ENCODE assay signal across 8 cellular contexts in the genomic region with DNA sequence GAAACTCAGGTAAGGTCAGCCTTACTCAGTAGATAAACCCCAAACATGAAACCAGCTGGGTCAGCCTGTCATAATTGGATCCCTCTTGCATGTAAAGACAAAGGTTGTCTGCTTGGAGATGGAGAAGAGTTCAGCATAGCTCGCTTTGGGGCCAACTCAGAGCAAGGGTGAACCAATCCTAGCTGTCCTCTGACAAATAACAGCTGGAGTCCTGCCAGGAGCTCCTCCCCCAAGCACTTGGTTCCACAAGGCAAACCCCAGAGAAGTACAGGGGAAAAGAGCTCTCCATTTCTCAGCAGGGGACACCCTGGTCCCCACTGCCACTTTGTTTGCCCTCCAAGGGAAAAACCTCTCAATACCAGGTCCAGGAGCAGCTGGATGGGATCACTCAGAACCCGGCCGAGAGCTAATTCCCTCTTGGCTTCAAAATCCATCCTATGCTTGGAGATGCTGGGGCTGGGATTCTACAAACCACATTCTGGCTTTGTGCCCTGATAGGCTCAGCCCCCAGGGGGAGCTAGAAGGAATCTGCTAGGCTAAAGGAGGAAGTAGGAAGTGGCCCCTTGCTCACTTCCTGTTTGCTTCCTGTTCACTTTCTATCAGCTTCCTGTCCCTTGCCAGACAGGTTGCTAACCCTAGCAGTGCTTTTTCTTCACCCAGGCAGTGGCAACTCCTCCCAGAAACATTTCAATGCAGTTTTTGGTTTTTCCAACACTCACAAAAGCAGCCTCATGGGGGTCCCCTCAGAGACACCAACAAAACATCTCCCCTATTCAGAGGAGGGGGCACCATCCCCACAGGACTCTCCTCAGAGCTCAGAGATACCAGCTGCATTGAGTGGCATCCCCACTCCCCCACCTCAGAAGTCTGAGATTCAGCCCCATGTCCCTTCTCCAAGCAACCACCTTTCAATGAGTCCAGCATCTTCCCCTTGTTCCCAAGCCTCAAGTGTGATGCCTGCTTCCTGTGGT. TPM values are rescaled to one million over a fixed set of nuclear protein-coding genes. Genes with fewer than 3 reads are reported as not detected.
DNase-seq lines count a peak whose midpoint lies in the region; ATAC-seq and TF ChIP-seq lines count a peak whose summit lies in the region.

No MANE protein-coding gene starts in this region.

- no peak overlapping the region for H3K4me3 ChIP-seq in HL-60 (replicated peaks; ENCODE audit: insufficient read depth, low read length)
- H3K4me3 ChIP-seq in SJCRH30: no peak overlapping the region
- H3K4me3 ChIP-seq in choroid plexus epithelial cell (ENCODE audit: low read depth, low read length): no peak overlapping the region
- H3K4me3 ChIP-seq in liver (ENCODE audit: low read depth in 1 of 3, low read length in 3 of 3): no peak overlapping the region
- H3K4me3 ChIP-seq in tibial nerve: no peak overlapping the region

- H3K27ac ChIP-seq in HL-60 (replicated peaks) (no peak overlapping the region), SJCRH30 (no peak overlapping the region), liver (ENCODE audit: low read depth in 1 of 2, low read length in 2 of 2) (peak overlapping the region; percentile 15 to 26), tibial nerve (peak overlapping the region in 3 of 4 donors; percentile 64 to 80 (median 71))

- no peaks in the 10 kb centered on the region for H3K36me3 ChIP-seq in SJCRH30
- H3K36me3 ChIP-seq in liver (ENCODE audit: control insufficient read depth in 4 of 4, insufficient read depth in 3 of 4, low read depth in 1 of 4, low read length in 3 of 4): no peaks in the 10 kb centered on the region
- no peaks in the 10 kb centered on the region for H3K36me3 ChIP-seq in tibial nerve

- 41% methylated on average over 3 of the region's 3 CpGs for WGBS in liver
- 20 to 37% methylated on average over 3 of the region's 3 CpGs for WGBS in tibial nerve, 2 donors

- no peak for ATAC-seq in GM18517 (IDR thresholded peaks at IDR 0.05; ENCODE audit: unreplicated experiment)
- ATAC-seq in HG03432 (IDR thresholded peaks at IDR 0.05; ENCODE audit: unreplicated experiment): no peak

- no peak for TF ChIP-seq POLR2A in tibial nerve (IDR thresholded peaks at IDR 0.05)

- no peaks in the 10 kb centered on the region for H3K27me3 ChIP-seq in HL-60 (ENCODE audit: insufficient read depth, poor library complexity, severe bottlenecking)
- no peaks in the 10 kb centered on the region for H3K27me3 ChIP-seq in SJCRH30
- H3K27me3 ChIP-seq in liver (ENCODE audit: control insufficient read depth in 4 of 4, insufficient read depth in 4 of 4, low read length in 3 of 4): no peaks in the 10 kb centered on the region
- H3K27me3 ChIP-seq in tibial nerve: no peaks in the 10 kb centered on the region

- DNase-seq in CD1c-positive myeloid dendritic cell (ENCODE audit: extremely low spot score): peak; percentile 46
- DNase-seq in HL-60 (ENCODE audit: low read depth in 1 of 2, low spot score in 1 of 2): peak; percentile 50 to 57
- DNase-seq in SJCRH30: peak; percentile 76 to 88
- peak; percentile 50 for DNase-seq in choroid plexus epithelial cell (ENCODE audit: low read depth)
- peak; percentile 28 to 71 for DNase-seq in tibial nerve (ENCODE audit: low spot score in 2 of 2)

- TF ChIP-seq CTCF in HL-60 (IDR thresholded peaks at IDR 0.05; ENCODE audit: insufficient read depth, low read length) (peak; percentile 2), choroid plexus epithelial cell (conservative IDR thresholded peaks at IDR 0.05; ENCODE audit: low read depth, low read length) (peak; percentile 49), liver (IDR thresholded peaks at IDR 0.05; ENCODE audit: low read depth, low read length, missing input control) (no peak), tibial nerve (IDR thresholded peaks at IDR 0.05) (peak in 1 of 5 experiments; percentile 15)

- H3K4me1 ChIP-seq in SJCRH30 (peaks cover 24% of the 10 kb centered on the region), liver (ENCODE audit: control insufficient read depth in 4 of 4, insufficient read depth in 4 of 4, low read length in 3 of 4) (peaks cover 23 to 60% (median 47%) of the 10 kb centered on the region in 4 donors), tibial nerve (peaks cover 0 to 16% (median 12%) of the 10 kb centered on the region in 4 donors)

- TF ChIP-seq EP300 in tibial nerve (IDR thresholded peaks at IDR 0.05): no peak

- H3K9ac ChIP-seq in liver (ENCODE audit: low read depth in 1 of 2, low read length in 2 of 2): no peak overlapping the region

- peak in 1 of 2 donors; percentile 48 for TF ChIP-seq RAD21 in liver (IDR thresholded peaks at IDR 0.05)

- H3K9me3 ChIP-seq in SJCRH30 (replicated peaks) (no peaks in the 10 kb centered on the region), liver (ENCODE audit: control insufficient read depth in 4 of 4, low read length in 3 of 4) (no peaks in the 10 kb centered on the region), tibial nerve (no peaks in the 10 kb centered on the region)

TF ChIP-seq in liver, 16 proteins besides CTCF, POLR2A, EP300 and RAD21:
- no peak for TF ChIP-seq TAF1 (conservative IDR thresholded peaks at IDR 0.05)
- TF ChIP-seq, protein P1, sequence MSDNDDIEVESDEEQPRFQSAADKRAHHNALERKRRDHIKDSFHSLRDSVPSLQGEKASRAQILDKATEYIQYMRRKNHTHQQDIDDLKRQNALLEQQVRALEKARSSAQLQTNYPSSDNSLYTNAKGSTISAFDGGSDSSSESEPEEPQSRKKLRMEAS (IDR thresholded peaks at IDR 0.05): peak; percentile 41
- TF ChIP-seq HNF4G (IDR thresholded peaks at IDR 0.05): no peak
- TF ChIP-seq NR2F2 (IDR thresholded peaks at IDR 0.05): peak; percentile 39
- peak; percentile 78 for TF ChIP-seq SP1 (IDR thresholded peaks at IDR 0.05)
- TF ChIP-seq FOXA2 (IDR thresholded peaks at IDR 0.05): peak; percentile 23
- TF ChIP-seq, protein P2, sequence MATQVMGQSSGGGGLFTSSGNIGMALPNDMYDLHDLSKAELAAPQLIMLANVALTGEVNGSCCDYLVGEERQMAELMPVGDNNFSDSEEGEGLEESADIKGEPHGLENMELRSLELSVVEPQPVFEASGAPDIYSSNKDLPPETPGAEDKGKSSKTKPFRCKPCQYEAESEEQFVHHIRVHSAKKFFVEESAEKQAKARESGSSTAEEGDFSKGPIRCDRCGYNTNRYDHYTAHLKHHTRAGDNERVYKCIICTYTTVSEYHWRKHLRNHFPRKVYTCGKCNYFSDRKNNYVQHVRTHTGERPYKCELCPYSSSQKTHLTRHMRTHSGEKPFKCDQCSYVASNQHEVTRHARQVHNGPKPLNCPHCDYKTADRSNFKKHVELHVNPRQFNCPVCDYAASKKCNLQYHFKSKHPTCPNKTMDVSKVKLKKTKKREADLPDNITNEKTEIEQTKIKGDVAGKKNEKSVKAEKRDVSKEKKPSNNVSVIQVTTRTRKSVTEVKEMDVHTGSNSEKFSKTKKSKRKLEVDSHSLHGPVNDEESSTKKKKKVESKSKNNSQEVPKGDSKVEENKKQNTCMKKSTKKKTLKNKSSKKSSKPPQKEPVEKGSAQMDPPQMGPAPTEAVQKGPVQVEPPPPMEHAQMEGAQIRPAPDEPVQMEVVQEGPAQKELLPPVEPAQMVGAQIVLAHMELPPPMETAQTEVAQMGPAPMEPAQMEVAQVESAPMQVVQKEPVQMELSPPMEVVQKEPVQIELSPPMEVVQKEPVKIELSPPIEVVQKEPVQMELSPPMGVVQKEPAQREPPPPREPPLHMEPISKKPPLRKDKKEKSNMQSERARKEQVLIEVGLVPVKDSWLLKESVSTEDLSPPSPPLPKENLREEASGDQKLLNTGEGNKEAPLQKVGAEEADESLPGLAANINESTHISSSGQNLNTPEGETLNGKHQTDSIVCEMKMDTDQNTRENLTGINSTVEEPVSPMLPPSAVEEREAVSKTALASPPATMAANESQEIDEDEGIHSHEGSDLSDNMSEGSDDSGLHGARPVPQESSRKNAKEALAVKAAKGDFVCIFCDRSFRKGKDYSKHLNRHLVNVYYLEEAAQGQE (IDR thresholded peaks at IDR 0.05): no peak
- TF ChIP-seq, protein P3, sequence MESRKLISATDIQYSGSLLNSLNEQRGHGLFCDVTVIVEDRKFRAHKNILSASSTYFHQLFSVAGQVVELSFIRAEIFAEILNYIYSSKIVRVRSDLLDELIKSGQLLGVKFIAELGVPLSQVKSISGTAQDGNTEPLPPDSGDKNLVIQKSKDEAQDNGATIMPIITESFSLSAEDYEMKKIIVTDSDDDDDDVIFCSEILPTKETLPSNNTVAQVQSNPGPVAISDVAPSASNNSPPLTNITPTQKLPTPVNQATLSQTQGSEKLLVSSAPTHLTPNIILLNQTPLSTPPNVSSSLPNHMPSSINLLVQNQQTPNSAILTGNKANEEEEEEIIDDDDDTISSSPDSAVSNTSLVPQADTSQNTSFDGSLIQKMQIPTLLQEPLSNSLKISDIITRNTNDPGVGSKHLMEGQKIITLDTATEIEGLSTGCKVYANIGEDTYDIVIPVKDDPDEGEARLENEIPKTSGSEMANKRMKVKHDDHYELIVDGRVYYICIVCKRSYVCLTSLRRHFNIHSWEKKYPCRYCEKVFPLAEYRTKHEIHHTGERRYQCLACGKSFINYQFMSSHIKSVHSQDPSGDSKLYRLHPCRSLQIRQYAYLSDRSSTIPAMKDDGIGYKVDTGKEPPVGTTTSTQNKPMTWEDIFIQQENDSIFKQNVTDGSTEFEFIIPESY (IDR thresholded peaks at IDR 0.05): no peak
- peak; percentile 44 to 71 for TF ChIP-seq GABPA (IDR thresholded peaks at IDR 0.05 in 1 of 2, conservative IDR thresholded peaks at IDR 0.05 in 1 of 2)
- no peak for TF ChIP-seq FOXA1 (IDR thresholded peaks at IDR 0.05)
- TF ChIP-seq, protein P4, sequence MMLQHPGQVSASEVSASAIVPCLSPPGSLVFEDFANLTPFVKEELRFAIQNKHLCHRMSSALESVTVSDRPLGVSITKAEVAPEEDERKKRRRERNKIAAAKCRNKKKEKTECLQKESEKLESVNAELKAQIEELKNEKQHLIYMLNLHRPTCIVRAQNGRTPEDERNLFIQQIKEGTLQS (IDR thresholded peaks at IDR 0.05): no peak
- TF ChIP-seq RXRA (IDR thresholded peaks at IDR 0.05): peak; percentile 70 to 87
- TF ChIP-seq YY1 (IDR thresholded peaks at IDR 0.05): peak; percentile 37
- TF ChIP-seq EGR1 (IDR thresholded peaks at IDR 0.05; ENCODE audit: low read depth in 2 of 2): peak; percentile 47 to 77
- peak in 1 of 2 donors; percentile 51 for TF ChIP-seq JUND (IDR thresholded peaks at IDR 0.05)
- peak; percentile 44 to 66 for TF ChIP-seq HNF4A (conservative IDR thresholded peaks at IDR 0.05)
TF ChIP-seq in liver: peak in this region for 10.

RNA-seq across cellular contexts. Expression of a gene that starts 30.7 kb away (rescaled TPM):
- total RNA-seq in SJCRH30 (2014; rRNA removed; shearing (Covaris generic)): 0.04 TPM in 1 of 2 replicates, not detected in the other
- total RNA-seq in liver (1 to 10 TPM; 1.8 to 3.3 TPM), tibial nerve (10 to 100 TPM in 3 of 4 donors, 1 to 10 TPM in 1; 2.1 to 18.9 (median 12.4) TPM)
- under 1 TPM in 1 of 2 donors, not detected in 1; 0.43 TPM for polyA plus RNA-seq in liver

Comparison
In these comparisons a context has a peak if more than half of its experiments do, and no peak if none do; other contexts are left out.
1. H3K27ac ChIP-seq: peak in liver (2 of 2) and tibial nerve (3 of 4); none in HL-60 (single experiment) and SJCRH30 (single experiment).
2. Peak in every context shown above with its lines, with median percentiles within 50 percentile points of each other: DNase-seq.